24 cellular contexts compared by ENCODE assay signal in genomic region chr13:47747901-47748300, GRCh38.
"Had no signal": no experiment of that assay in that cellular context is flagged by ENCODE, and none has a peak within 500 bp of the region (broad histone marks: within the 10 kb centered on the region; RNA-seq: fewer than 3 reads in every experiment).

No MANE protein-coding gene starts in this region.

- H3K9ac ChIP-seq: parathyroid adenoma had no signal

- H3K4me1 ChIP-seq: esophagus squamous epithelium, heart right ventricle, lower lobe of right lung, parathyroid adenoma, psoas muscle, sigmoid colon, tibial nerve, upper lobe of right lung, uterus had no signal

- H3K27me3 ChIP-seq: sigmoid colon, tibial nerve, upper lobe of right lung, uterus had no signal

- H3K9me3 Mint-ChIP-seq: stimulated activated memory B cell treated with anti-CD40 and anti-IgM and Interleukin-4, amounts not matched to agents 10 μg/mL and 1 μg/mL and 100 μg/mL, for 72 hours had no signal

- H3K4me3 Mint-ChIP-seq: natural killer cell; stimulated activated memory B cell treated with anti-CD40 and anti-IgM and Interleukin-4, amounts not matched to agents 10 μg/mL and 1 μg/mL and 100 μg/mL, for 72 hours had no signal

- H3K4me1 Mint-ChIP-seq: natural killer cell; stimulated activated memory B cell treated with anti-CD40 and anti-IgM and Interleukin-4, amounts not matched to agents 10 μg/mL and 1 μg/mL and 100 μg/mL, for 72 hours had no signal

- H3K27ac ChIP-seq: coronary artery, esophagus squamous epithelium, heart right ventricle, lower lobe of right lung, parathyroid adenoma, psoas muscle, sigmoid colon, thoracic aorta, tibial nerve, upper lobe of right lung, uterus had no signal

- H2AFZ ChIP-seq: parathyroid adenoma had no signal

- H3K9me3 ChIP-seq: esophagus squamous epithelium, heart right ventricle, lower lobe of right lung, psoas muscle, sigmoid colon, thoracic aorta, tibial nerve, upper lobe of right lung, uterus had no signal

- DNase-seq: dermis blood vessel endothelial cell; effector memory CD4-positive, alpha-beta T cell; erythroblast; esophagus squamous epithelium; foreskin melanocyte; glutamatergic neuron; heart right ventricle; hippocampal formation; left ventricle myocardium superior; lower lobe of right lung; natural killer cell; psoas muscle; right cardiac atrium; sigmoid colon; stimulated activated CD4-positive, alpha-beta T cell treated with anti-CD3 and anti-CD28 coated beads, Interleukin-4, amount 100 ng/mL, for 4 hours; stimulated activated naive CD8-positive, alpha-beta T cell treated with anti-CD3 and anti-CD28 coated beads, Interleukin-15, Interleukin-2, amounts not matched to agents 100 U/mL and 50 U/mL, for 24 hours; substantia nigra; upper lobe of right lung; uterus had no signal

- H3K36me3 ChIP-seq: esophagus squamous epithelium, heart right ventricle, lower lobe of right lung, sigmoid colon, thoracic aorta, tibial nerve, upper lobe of right lung, uterus had no signal

- H3K27ac Mint-ChIP-seq: natural killer cell; stimulated activated memory B cell treated with anti-CD40 and anti-IgM and Interleukin-4, amounts not matched to agents 10 μg/mL and 1 μg/mL and 100 μg/mL, for 72 hours had no signal

- H3K36me3 Mint-ChIP-seq: natural killer cell; stimulated activated memory B cell treated with anti-CD40 and anti-IgM and Interleukin-4, amounts not matched to agents 10 μg/mL and 1 μg/mL and 100 μg/mL, for 72 hours had no signal

- ATAC-seq: heart right ventricle; left ventricle myocardium superior; lower lobe of right lung; natural killer cell; psoas muscle; right cardiac atrium; stimulated activated memory B cell treated with anti-CD40 and anti-IgM and Interleukin-4, amounts not matched to agents 10 μg/mL and 1 μg/mL and 100 μg/mL, for 72 hours; stimulated activated naive CD8-positive, alpha-beta T cell treated with anti-CD3 and anti-CD28 coated beads, Interleukin-15, Interleukin-2, amounts not matched to agents 100 U/mL and 50 U/mL, for 24 hours; upper lobe of right lung had no signal

- H3K4me3 ChIP-seq: coronary artery, esophagus squamous epithelium, heart right ventricle, lower lobe of right lung, psoas muscle, sigmoid colon, thoracic aorta, tibial nerve, upper lobe of right lung, uterus had no signal
